Comparison of ENCODE assay signal across 8 cellular contexts in the genomic region with DNA sequence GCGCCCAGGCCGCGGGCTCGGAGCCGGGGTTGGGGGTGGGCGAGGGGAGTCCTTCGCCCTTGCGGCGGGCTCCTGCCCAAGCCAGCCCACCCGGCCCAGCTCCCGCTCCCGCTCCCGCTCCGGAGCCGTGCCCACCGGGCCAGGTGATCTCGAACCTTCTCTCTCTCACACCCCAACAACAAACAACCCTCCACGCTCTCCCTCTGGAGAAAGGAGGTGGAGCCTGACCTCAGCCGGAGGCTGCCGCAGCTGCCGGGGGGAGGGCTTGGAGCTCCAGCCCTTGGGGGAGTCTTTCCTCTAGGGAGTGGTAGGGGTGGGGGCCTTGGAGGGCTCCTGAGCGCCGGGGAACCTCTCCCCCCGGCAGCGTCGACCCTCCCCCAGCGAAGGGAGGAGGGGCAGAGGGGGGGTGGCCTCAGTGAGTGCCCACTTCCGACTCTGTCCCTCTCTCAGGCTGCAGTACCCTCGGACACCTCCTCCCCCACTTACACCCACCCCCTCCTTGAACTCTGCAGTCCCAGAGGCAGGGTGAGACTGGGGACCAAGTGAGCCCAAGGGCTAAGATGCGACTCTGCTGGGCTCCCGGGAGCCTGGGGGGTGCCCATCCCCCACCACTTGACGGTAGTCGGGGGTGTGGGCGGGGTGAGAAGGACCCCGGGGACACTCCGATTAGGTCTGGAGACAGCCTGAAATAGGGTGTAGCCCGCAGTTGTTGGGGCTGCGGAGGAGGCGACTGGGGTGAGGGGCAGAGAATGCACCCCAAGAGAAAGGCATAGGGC. TPM values are rescaled to one million over a fixed set of nuclear protein-coding genes. Genes with fewer than 3 reads are reported as not detected.
DNase-seq lines count a peak whose midpoint lies in the region; TF ChIP-seq lines count a peak whose summit lies in the region.

No MANE protein-coding gene starts in this region.

- DNase-seq in NCI-H1092 treated with DMSO at 0.1 percent for 48 hours (lab: John Stamatoyannopoulos, UW) (peak; percentile 5), NCI-H1092 (lab: John Stamatoyannopoulos, UW) (no peak), SK-N-MC (ENCODE audit: low read depth, low spot score) (no peak), fibroblast of the aortic adventitia (ENCODE audit: low read depth) (no peak), skeletal muscle cell (ENCODE audit: low read depth) (no peak), NCI-H510A treated with DMSO at 0.1 percent for 48 hours (lab: John Stamatoyannopoulos, UW) (no peak), AG20443 (ENCODE audit: low spot score) (no peak)
- DNase-seq in effector CD4-positive, alpha-beta T cell: no peak

- no peaks in the 10 kb centered on the region for H3K9me3 ChIP-seq in SK-N-MC (ENCODE audit: low read depth, low read length)

- H3K36me3 ChIP-seq in SK-N-MC (ENCODE audit: insufficient read depth, low read length): no peaks in the 10 kb centered on the region

- no peak for TF ChIP-seq CTCF in fibroblast of the aortic adventitia (IDR thresholded peaks at IDR 0.05; ENCODE audit: insufficient read depth, low read length)

- peak overlapping the region; percentile 49 for H3K9ac ChIP-seq in SK-N-MC (ENCODE audit: insufficient read length)

- no peak overlapping the region for H3K27ac ChIP-seq in SK-N-MC

- peak overlapping the region; percentile 74 for H3K4me3 ChIP-seq in SK-N-MC
- peak overlapping the region; percentile 44 for H3K4me3 ChIP-seq in fibroblast of the aortic adventitia (ENCODE audit: low read depth, low read length)
- peak overlapping the region; percentile 45 for H3K4me3 ChIP-seq in skeletal muscle cell (ENCODE audit: low read depth, low read length)

RNA-seq across cellular contexts. Expression of a gene that starts 4.4 kb away (rescaled TPM):
- 9.0 and 14.4 TPM in 2 replicates for total RNA-seq in fibroblast of the aortic adventitia (ENCODE audit: low replicate concordance)

RNA-seq across cellular contexts. Expression of a gene that starts 30.7 kb away (rescaled TPM):
- 21.9 and 33.6 TPM in 2 replicates for total RNA-seq in fibroblast of the aortic adventitia (ENCODE audit: low replicate concordance)

RNA-seq across cellular contexts. Expression of a gene that starts 34.5 kb away (rescaled TPM):
- total RNA-seq in fibroblast of the aortic adventitia (ENCODE audit: low replicate concordance): 8.8 and 14.9 TPM in 2 replicates

RNA-seq across cellular contexts. Expression of a gene that starts 53.8 kb away (rescaled TPM):
- total RNA-seq in fibroblast of the aortic adventitia (ENCODE audit: low replicate concordance): 24.5 and 44.1 TPM in 2 replicates
